In genomic region chr9:125325821-125326220, GRCh38 we compare ENCODE assay signal across 28 cellular contexts.
DNase-seq lines count a peak whose midpoint lies in the region; ATAC-seq, FAIRE-seq and TF ChIP-seq lines count a peak whose summit lies in the region.
"Had no signal": no experiment of that assay in that cellular context is flagged by ENCODE, and none has a peak within 500 bp of the region (broad histone marks: within the 10 kb centered on the region; RNA-seq: fewer than 3 reads in every experiment).

No MANE protein-coding gene starts in this region.

- dilution Hi-C loops in endothelial cell of umbilical vein (cut with MboI; ENCODE audit: extremely low pct_ligation_motif_present, low sequenced_read_pairs): no loop called here

- H3K79me2 ChIP-seq in endothelial cell of umbilical vein (ENCODE audit: control insufficient read depth, insufficient read depth, low read length): no peaks in the 10 kb centered on the region

- H3K9me3 ChIP-seq in endothelial cell of umbilical vein (replicated peaks; ENCODE audit: control insufficient read depth, insufficient read depth, low read length): no peaks in the 10 kb centered on the region
- H3K9me3 ChIP-seq: lower lobe of right lung, ovary, testis had no signal

- no peaks in the 10 kb centered on the region for H3K9me3 Mint-ChIP-seq in HFFc6
- H3K9me3 Mint-ChIP-seq: activated naive CD4-positive, alpha-beta T cell treated with anti-CD3 and anti-CD28 coated beads, Interleukin-2, amount 10 ng/mL, durations not matched to agents 7 days and 5 days; activated T-helper 1 cell treated with anti-CD3 and anti-CD28 coated beads, Interleukin-12 subunit alpha, Interleukin-12 subunit beta, Interleukin-2, Interleukin-4 antibody, amounts not matched to agents 30 ng/mL and 10 ng/mL and 1 ng/mL, durations not matched to agents 14 hours and 24 hours and 36 hours; CD14-positive monocyte; natural killer cell treated with Interleukin-12 subunit alpha and Interleukin-12 subunit beta and Interleukin-15 and Interleukin-18, amount 100 ng/mL, for 72 hours had no signal

- TF ChIP-seq CTCF in HFFc6 (IDR thresholded peaks at IDR 0.05): no peak
- no peak for TF ChIP-seq CTCF in endothelial cell of umbilical vein (IDR thresholded peaks at IDR 0.05; ENCODE audit: extremely low read depth in 1 of 2, insufficient read depth in 1 of 2, low read depth in 1 of 2, low read length in 2 of 2)

- H3K4me3 ChIP-seq in endothelial cell of umbilical vein (replicated peaks in 1 of 3; ENCODE audit: insufficient read depth in 1 of 3, low read depth in 1 of 3, low read length in 3 of 3): no peak overlapping the region
- H3K4me3 ChIP-seq: cardiac muscle cell, lower lobe of right lung, ovary, skin epidermis, testis had no signal

- peak; percentile 15 for DNase-seq in HFFc6
- peak; percentile 57 for DNase-seq in RCC 7860 (ENCODE audit: low spot score)
- no peak for DNase-seq in endothelial cell of umbilical vein (ENCODE audit: low read depth, low spot score)
- peak; percentile 11 for DNase-seq in non-pigmented ciliary epithelial cell (ENCODE audit: low read depth)
- DNase-seq in ecto neural progenitor cell (ENCODE audit: low spot score): no peak
- no peak for DNase-seq in central memory CD4-positive, alpha-beta T cell
- DNase-seq: activated CD4-positive, alpha-beta T cell treated with anti-CD3 and anti-CD28 coated beads, Interleukin-2, amount 50 U/mL, for 4 hours; activated CD4-positive, CD25-positive, alpha-beta regulatory T cell; activated naive CD4-positive, alpha-beta T cell treated with anti-CD3 and anti-CD28 coated beads, Interleukin-2, amount 10 ng/mL, durations not matched to agents 7 days and 5 days; amygdala; Calu3; DMS79 treated with DMSO at 0.1 percent for 48 hours; endodermal cell; lower lobe of right lung; MV-4-11; NCI-H1436 treated with DMSO at 0.1 percent for 48 hours; NCI-H446 treated with DMSO at 0.1 percent for 48 hours; OCI-M1; ovary; retina; stimulated activated naive CD8-positive, alpha-beta T cell treated with anti-CD3 and anti-CD28 coated beads, Interleukin-15, Interleukin-2, amounts not matched to agents 100 U/mL and 50 U/mL, for 24 hours; testis had no signal

- no peaks in the 10 kb centered on the region for H3K4me1 ChIP-seq in endothelial cell of umbilical vein (ENCODE audit: control insufficient read depth, extremely low read depth, insufficient read depth, low read length)
- H3K4me1 ChIP-seq: testis had no signal

- intact Hi-C loops in endothelial cell of umbilical vein (cut with micrococcal nuclease): no loop called here

- H3K4me2 ChIP-seq in endothelial cell of umbilical vein (ENCODE audit: insufficient read depth, low read length): no peak overlapping the region

- no peaks in the 10 kb centered on the region for H3K27me3 Mint-ChIP-seq in HFFc6 (ENCODE audit: insufficient read depth)
- H3K27me3 Mint-ChIP-seq: activated naive CD4-positive, alpha-beta T cell treated with anti-CD3 and anti-CD28 coated beads, Interleukin-2, amount 10 ng/mL, durations not matched to agents 7 days and 5 days; natural killer cell treated with Interleukin-12 subunit alpha and Interleukin-12 subunit beta and Interleukin-15 and Interleukin-18, amount 100 ng/mL, for 72 hours had no signal

- no TSS peak for BruUV-seq in endothelial cell of umbilical vein (replicated peaks; lab: Mats Ljungman, UMichigan)

- POLR2A ChIA-PET in endothelial cell of umbilical vein (lab: Charles Lee): interaction anchor here (0.6 kb wide), 1 partner anchor 91 kb away, joined by 5 read pairs; no protein-coding TSS in a partner anchor

- H3K4me3 Mint-ChIP-seq in HFFc6: no peak overlapping the region
- H3K4me3 Mint-ChIP-seq: activated naive CD4-positive, alpha-beta T cell treated with anti-CD3 and anti-CD28 coated beads, Interleukin-2, amount 10 ng/mL, durations not matched to agents 7 days and 5 days; activated T-helper 1 cell treated with anti-CD3 and anti-CD28 coated beads, Interleukin-12 subunit alpha, Interleukin-12 subunit beta, Interleukin-2, Interleukin-4 antibody, amounts not matched to agents 30 ng/mL and 10 ng/mL and 1 ng/mL, durations not matched to agents 14 hours and 24 hours and 36 hours; CD14-positive monocyte; endodermal cell; natural killer cell treated with Interleukin-12 subunit alpha and Interleukin-12 subunit beta and Interleukin-15 and Interleukin-18, amount 100 ng/mL, for 72 hours had no signal

- no peak overlapping the region for H3K27ac ChIP-seq in endothelial cell of umbilical vein (ENCODE audit: insufficient read depth, low read depth, low read length)
- H3K27ac ChIP-seq: cardiac muscle cell, lower lobe of right lung, ovary, testis had no signal

- no peak for ATAC-seq in HG03135 (IDR thresholded peaks at IDR 0.05; ENCODE audit: unreplicated experiment)
- ATAC-seq: lower lobe of right lung; natural killer cell treated with Interleukin-12 subunit alpha and Interleukin-12 subunit beta and Interleukin-15 and Interleukin-18, amount 100 ng/mL, for 72 hours; stimulated activated naive CD8-positive, alpha-beta T cell treated with anti-CD3 and anti-CD28 coated beads, Interleukin-15, Interleukin-2, amounts not matched to agents 100 U/mL and 50 U/mL, for 24 hours had no signal

- peaks cover 0 to 15% of the 10 kb centered on the region in 2 experiments for H3K36me3 ChIP-seq in endothelial cell of umbilical vein (ENCODE audit: control insufficient read depth in 2 of 2, extremely low read depth in 1 of 2, insufficient read depth in 2 of 2, low read length in 2 of 2)
- H3K36me3 ChIP-seq: ovary had no signal

- H3K36me3 Mint-ChIP-seq in HFFc6 (ENCODE audit: low read depth): peaks cover 27% of the 10 kb centered on the region

- no peaks in the 10 kb centered on the region for H3K27me3 ChIP-seq in endothelial cell of umbilical vein (ENCODE audit: control insufficient read depth in 2 of 2, insufficient read depth in 2 of 2, low read length in 2 of 2)
- H3K27me3 ChIP-seq: cardiac muscle cell, ovary, testis had no signal

- H3K4me1 Mint-ChIP-seq in HFFc6 (ENCODE audit: low read depth): peaks cover 22% of the 10 kb centered on the region
- H3K4me1 Mint-ChIP-seq: activated naive CD4-positive, alpha-beta T cell treated with anti-CD3 and anti-CD28 coated beads, Interleukin-2, amount 10 ng/mL, durations not matched to agents 7 days and 5 days; CD14-positive monocyte had no signal

- no peaks in the 10 kb centered on the region for H4K20me1 ChIP-seq in endothelial cell of umbilical vein (replicated peaks; ENCODE audit: control insufficient read depth, extremely low read depth, insufficient read depth, low read length)

- FAIRE-seq in RCC 7860 (lab: Jason Lieb, UNC) (peak; percentile 18), endothelial cell of umbilical vein (lab: Jason Lieb, UNC) (no peak)

- H3K9me1 ChIP-seq in endothelial cell of umbilical vein (replicated peaks; ENCODE audit: control insufficient read depth, extremely low read depth, insufficient read depth, low read length): no peaks in the 10 kb centered on the region

- H2AFZ ChIP-seq in endothelial cell of umbilical vein (ENCODE audit: low read depth, low read length): no peak overlapping the region

- no peak overlapping the region for H3K9ac ChIP-seq in endothelial cell of umbilical vein (replicated peaks; ENCODE audit: extremely low read depth, insufficient read depth, low read length)

- no peak for TF ChIP-seq POLR2A in endothelial cell of umbilical vein (IDR thresholded peaks at IDR 0.05; ENCODE audit: low read depth, low read length)

- CTCF ChIA-PET in endothelial cell of umbilical vein (lab: Charles Lee): interaction anchor here (0.6 to 2.3 kb wide), 7 partner anchors 9 to 70 kb away, joined by 3 to 8 read pairs (median 4); no protein-coding TSS in a partner anchor

- no peak overlapping the region for H3K27ac Mint-ChIP-seq in HFFc6
- H3K27ac Mint-ChIP-seq: activated naive CD4-positive, alpha-beta T cell treated with anti-CD3 and anti-CD28 coated beads, Interleukin-2, amount 10 ng/mL, durations not matched to agents 7 days and 5 days; activated T-helper 1 cell treated with anti-CD3 and anti-CD28 coated beads, Interleukin-12 subunit alpha, Interleukin-12 subunit beta, Interleukin-2, Interleukin-4 antibody, amounts not matched to agents 30 ng/mL and 10 ng/mL and 1 ng/mL, durations not matched to agents 14 hours and 24 hours and 36 hours; endodermal cell; natural killer cell treated with Interleukin-12 subunit alpha and Interleukin-12 subunit beta and Interleukin-15 and Interleukin-18, amount 100 ng/mL, for 72 hours had no signal

TF ChIP-seq in endothelial cell of umbilical vein, 7 proteins besides CTCF, POLR2A, EP300 and RAD21:
- peak; percentile 5 for TF ChIP-seq JUN (IDR thresholded peaks at IDR 0.05; ENCODE audit: borderline replicate concordance, insufficient read depth, insufficient read length, low read depth)
- TF ChIP-seq MAX (IDR thresholded peaks at IDR 0.05; ENCODE audit: insufficient read depth, insufficient read length): no peak
- no peak for TF ChIP-seq EZH2 (IDR thresholded peaks at IDR 0.05; ENCODE audit: borderline replicate concordance, low read depth, low read length, severe bottlenecking)
- no peak for TF ChIP-seq MYC (IDR thresholded peaks at IDR 0.05; ENCODE audit: low read depth, low read length)
- peak; percentile 62 for TF ChIP-seq GATA2 (IDR thresholded peaks at IDR 0.05; ENCODE audit: insufficient read depth, insufficient read length, low read depth, low read length)
- TF ChIP-seq FOS (IDR thresholded peaks at IDR 0.05; ENCODE audit: borderline replicate concordance, insufficient read depth, low read length): peak; percentile 19

Comparison
In these comparisons a context has a peak if more than half of its experiments do, and no peak if none do; other contexts are left out.
1. DNase-seq: peak in HFFc6 (single experiment), RCC 7860 (single experiment) and non-pigmented ciliary epithelial cell (single experiment); none in endothelial cell of umbilical vein (single experiment), ecto neural progenitor cell (single experiment) and central memory CD4-positive, alpha-beta T cell (single experiment).